30 cellular contexts compared by ENCODE assay signal in genomic region chr4:105526656-105527055, GRCh38. TPM values are rescaled to one million over a fixed set of nuclear protein-coding genes. Genes with fewer than 3 reads are reported as not detected.
"Had no signal": no experiment of that assay in that cellular context is flagged by ENCODE, and none has a peak within 500 bp of the region (broad histone marks: within the 10 kb centered on the region; RNA-seq: fewer than 3 reads in every experiment).

No MANE protein-coding gene starts in this region.

- H2AFZ ChIP-seq: parathyroid adenoma had no signal

- H3K79me2 ChIP-seq: parathyroid adenoma had no signal

- H3K9me3 ChIP-seq: ovary, psoas muscle, sigmoid colon, stomach, thoracic aorta, thyroid gland, tibial nerve, vagina had no signal

- H3K36me3 ChIP-seq: ovary, right lobe of liver, sigmoid colon, stomach, thoracic aorta, thyroid gland, tibial nerve, vagina had no signal

- H3K4me3 ChIP-seq: ovary, psoas muscle, right lobe of liver, sigmoid colon, stomach, thoracic aorta, thyroid gland, tibial nerve, vagina had no signal

- H3K9ac ChIP-seq: parathyroid adenoma had no signal

- H3K4me1 Mint-ChIP-seq: naive thymus-derived CD8-positive, alpha-beta T cell; nephron progenitor cell; neural crest cell; stimulated activated effector memory CD8-positive, alpha-beta T cell treated with anti-CD3 and anti-CD28 coated beads, Interleukin-12 subunit alpha, Interleukin-12 subunit beta, amount 100 ng/mL, for 72 hours; stimulated activated naive B cell treated with anti-CD40 and anti-IgM and Interleukin-4, amounts not matched to agents 10 μg/mL and 1 μg/mL and 100 μg/mL, for 72 hours had no signal

- H3K27ac ChIP-seq: ovary, parathyroid adenoma, psoas muscle, right lobe of liver, sigmoid colon, stomach, thoracic aorta, thyroid gland, tibial nerve, vagina had no signal

- H3K4me1 ChIP-seq: parathyroid adenoma, psoas muscle, right lobe of liver, sigmoid colon, stomach, thyroid gland, tibial nerve, vagina had no signal

- H3K27me3 ChIP-seq: ovary, right lobe of liver, sigmoid colon, thyroid gland, tibial nerve, vagina had no signal

- ATAC-seq: naive thymus-derived CD8-positive, alpha-beta T cell; psoas muscle; right cardiac atrium; right lobe of liver; stimulated activated effector memory CD8-positive, alpha-beta T cell treated with anti-CD3 and anti-CD28 coated beads, Interleukin-12 subunit alpha, Interleukin-12 subunit beta, amount 100 ng/mL, for 72 hours; stimulated activated naive B cell treated with anti-CD40 and anti-IgM and Interleukin-4, amounts not matched to agents 10 μg/mL and 1 μg/mL and 100 μg/mL, for 72 hours had no signal

- H3K27ac Mint-ChIP-seq: naive thymus-derived CD8-positive, alpha-beta T cell; natural killer cell treated with Interleukin-12 subunit alpha and Interleukin-12 subunit beta and Interleukin-15 and Interleukin-18, amount 100 ng/mL, for 72 hours; nephron progenitor cell; progenitor cell of endocrine pancreas; stimulated activated effector memory CD8-positive, alpha-beta T cell treated with anti-CD3 and anti-CD28 coated beads, Interleukin-12 subunit alpha, Interleukin-12 subunit beta, amount 100 ng/mL, for 72 hours; stimulated activated naive B cell treated with anti-CD40 and anti-IgM and Interleukin-4, amounts not matched to agents 10 μg/mL and 1 μg/mL and 100 μg/mL, for 72 hours; stimulated activated naive CD8-positive, alpha-beta T cell treated with anti-CD3 and anti-CD28 coated beads, Interleukin-15, Interleukin-2, amounts not matched to agents 100 ng/mL and 50 ng/mL, for 24 hours; type B pancreatic cell had no signal

- DNase-seq: naive thymus-derived CD8-positive, alpha-beta T cell; nephron progenitor cell; occipital lobe; ovary; right lobe of liver; sigmoid colon; small intestine; stimulated activated CD4-positive, alpha-beta T cell treated with anti-CD3 and anti-CD28 coated beads, Interleukin-15, amount 100 ng/mL, for 24 hours; stimulated activated CD4-positive, alpha-beta T cell treated with anti-CD3 and anti-CD28 coated beads, Interleukin-2, amount 100 ng/mL, for 24 hours; stimulated activated CD4-positive, alpha-beta T cell treated with anti-CD3 and anti-CD28 coated beads, Interleukin-2, amount 100 ng/mL, for 48 hours; stimulated activated CD4-positive, alpha-beta T cell treated with anti-CD3 and anti-CD28 coated beads, Interleukin-4, amount 100 ng/mL, for 24 hours; stimulated activated naive B cell treated with anti-CD40 and anti-IgM and Interleukin-4, amounts not matched to agents 10 μg/mL and 1 μg/mL and 100 μg/mL, for 72 hours; stimulated activated naive CD4-positive, alpha-beta T cell treated with Interleukin-2 at 50 U/mL for 16 hours; stomach; thyroid gland had no signal

- H3K4me3 Mint-ChIP-seq: naive thymus-derived CD8-positive, alpha-beta T cell; natural killer cell treated with Interleukin-12 subunit alpha and Interleukin-12 subunit beta and Interleukin-15 and Interleukin-18, amount 100 ng/mL, for 72 hours; nephron progenitor cell; neural crest cell; stimulated activated effector memory CD8-positive, alpha-beta T cell treated with anti-CD3 and anti-CD28 coated beads, Interleukin-12 subunit alpha, Interleukin-12 subunit beta, amount 100 ng/mL, for 72 hours; stimulated activated naive B cell treated with anti-CD40 and anti-IgM and Interleukin-4, amounts not matched to agents 10 μg/mL and 1 μg/mL and 100 μg/mL, for 72 hours; stimulated activated naive CD8-positive, alpha-beta T cell treated with anti-CD3 and anti-CD28 coated beads, Interleukin-15, Interleukin-2, amounts not matched to agents 100 ng/mL and 50 ng/mL, for 24 hours; type B pancreatic cell had no signal

- H3K9me3 Mint-ChIP-seq: natural killer cell treated with Interleukin-12 subunit alpha and Interleukin-12 subunit beta and Interleukin-15 and Interleukin-18, amount 100 ng/mL, for 72 hours; nephron progenitor cell; stimulated activated effector memory CD8-positive, alpha-beta T cell treated with anti-CD3 and anti-CD28 coated beads, Interleukin-12 subunit alpha, Interleukin-12 subunit beta, amount 100 ng/mL, for 72 hours; stimulated activated naive B cell treated with anti-CD40 and anti-IgM and Interleukin-4, amounts not matched to agents 10 μg/mL and 1 μg/mL and 100 μg/mL, for 72 hours; stimulated activated naive CD8-positive, alpha-beta T cell treated with anti-CD3 and anti-CD28 coated beads, Interleukin-15, Interleukin-2, amounts not matched to agents 100 ng/mL and 50 ng/mL, for 24 hours; type B pancreatic cell had no signal

- H3K27me3 Mint-ChIP-seq: progenitor cell of endocrine pancreas, type B pancreatic cell had no signal

- H3K36me3 Mint-ChIP-seq: naive thymus-derived CD8-positive, alpha-beta T cell; natural killer cell treated with Interleukin-12 subunit alpha and Interleukin-12 subunit beta and Interleukin-15 and Interleukin-18, amount 100 ng/mL, for 72 hours; stimulated activated effector memory CD8-positive, alpha-beta T cell treated with anti-CD3 and anti-CD28 coated beads, Interleukin-12 subunit alpha, Interleukin-12 subunit beta, amount 100 ng/mL, for 72 hours; stimulated activated naive B cell treated with anti-CD40 and anti-IgM and Interleukin-4, amounts not matched to agents 10 μg/mL and 1 μg/mL and 100 μg/mL, for 72 hours; type B pancreatic cell had no signal

RNA-seq across cellular contexts. Expression of gene ARHGEF38, which starts 25.8 kb away (rescaled TPM):
- total RNA-seq: naive thymus-derived CD8-positive, alpha-beta T cell; natural killer cell treated with Interleukin-12 subunit alpha and Interleukin-12 subunit beta and Interleukin-15 and Interleukin-18, amount 100 ng/mL, for 72 hours; neural crest cell; osteoblast; psoas muscle; right cardiac atrium; sigmoid colon; skeletal muscle tissue; subcutaneous adipose tissue; thoracic aorta; tibial nerve; vagina had no signal
- polyA plus RNA-seq: naive thymus-derived CD8-positive, alpha-beta T cell; ovary; psoas muscle; right cardiac atrium had no signal
